In the genomic region with DNA sequence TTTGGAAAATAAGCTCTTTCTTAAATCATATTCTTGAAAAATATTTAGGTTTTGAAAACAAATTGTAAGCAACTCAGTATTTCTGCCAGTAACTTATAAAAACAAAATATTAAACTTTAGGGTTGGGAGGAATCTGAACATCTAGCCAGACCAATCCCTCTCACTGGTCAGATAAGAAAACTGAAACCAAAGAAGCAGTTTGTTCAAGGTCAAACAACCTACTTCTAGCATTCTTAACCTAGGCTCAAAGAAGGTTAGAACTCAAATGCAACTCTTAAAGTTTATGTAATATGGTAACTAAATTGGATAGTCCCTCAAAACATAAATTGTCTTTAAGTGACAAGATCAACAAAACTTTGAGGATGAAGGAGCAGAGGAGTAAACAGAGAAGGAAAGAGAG, we compare ENCODE assay signal across 30 cellular contexts.
"Had no signal": no experiment of that assay in that cellular context is flagged by ENCODE, and none has a peak within 500 bp of the region (broad histone marks: within the 10 kb centered on the region; RNA-seq: fewer than 3 reads in every experiment).

No MANE protein-coding gene starts in this region.

- H3K36me3 ChIP-seq: left lung, lower lobe of right lung, pancreas, prostate gland, suprapubic skin, transverse colon, upper lobe of left lung, vagina had no signal

- H3K9me3 ChIP-seq: left lung, lower lobe of right lung, pancreas, prostate gland, suprapubic skin, transverse colon, upper lobe of left lung, vagina had no signal

- ATAC-seq: left colon; left lung; lower lobe of right lung; naive thymus-derived CD8-positive, alpha-beta T cell; pancreas; right cardiac atrium; sciatic nerve; stimulated activated effector memory CD8-positive, alpha-beta T cell treated with anti-CD3 and anti-CD28 coated beads, Interleukin-12 subunit alpha, Interleukin-12 subunit beta, amount 100 ng/mL, for 72 hours had no signal

- H3K36me3 Mint-ChIP-seq: immature natural killer cell; naive thymus-derived CD8-positive, alpha-beta T cell; stimulated activated effector memory CD8-positive, alpha-beta T cell treated with anti-CD3 and anti-CD28 coated beads, Interleukin-12 subunit alpha, Interleukin-12 subunit beta, amount 100 ng/mL, for 72 hours had no signal

- H3K4me3 Mint-ChIP-seq: immature natural killer cell; naive thymus-derived CD8-positive, alpha-beta T cell; nephron; neural crest cell; stimulated activated effector memory CD8-positive, alpha-beta T cell treated with anti-CD3 and anti-CD28 coated beads, Interleukin-12 subunit alpha, Interleukin-12 subunit beta, amount 100 ng/mL, for 72 hours; stimulated activated naive CD8-positive, alpha-beta T cell treated with anti-CD3 and anti-CD28 coated beads, Interleukin-15, Interleukin-2, amounts not matched to agents 100 ng/mL and 50 ng/mL, for 24 hours had no signal

- H3K27me3 ChIP-seq: left lung, suprapubic skin, transverse colon, upper lobe of left lung, vagina had no signal

- H3K27ac Mint-ChIP-seq: immature natural killer cell; naive thymus-derived CD8-positive, alpha-beta T cell; nephron; stimulated activated effector memory CD8-positive, alpha-beta T cell treated with anti-CD3 and anti-CD28 coated beads, Interleukin-12 subunit alpha, Interleukin-12 subunit beta, amount 100 ng/mL, for 72 hours; stimulated activated naive CD8-positive, alpha-beta T cell treated with anti-CD3 and anti-CD28 coated beads, Interleukin-15, Interleukin-2, amounts not matched to agents 100 ng/mL and 50 ng/mL, for 24 hours had no signal

- DNase-seq: immature natural killer cell; kidney; left colon; left lung; lower lobe of right lung; mammary epithelial cell; mesenchymal stem cell; naive thymus-derived CD8-positive, alpha-beta T cell; nucleus accumbens; pancreas; posterior cingulate gyrus; retina; right cardiac atrium; stimulated activated CD4-positive, alpha-beta T cell treated with anti-CD3 and anti-CD28 coated beads, Interleukin-12 subunit alpha, Interleukin-12 subunit beta, amount 100 ng/mL, for 4 hours; stimulated activated CD4-positive, alpha-beta T cell treated with anti-CD3 and anti-CD28 coated beads, Interleukin-15, amount 100 ng/mL, for 24 hours; stimulated activated CD4-positive, alpha-beta T cell treated with anti-CD3 and anti-CD28 coated beads, Interleukin-2, amount 100 ng/mL, for 24 hours; stimulated activated CD4-positive, alpha-beta T cell treated with anti-CD3 and anti-CD28 coated beads, Interleukin-4, amount 100 ng/mL, for 1 hour; stimulated activated naive CD4-positive, alpha-beta T cell; transverse colon; upper lobe of left lung had no signal

- FAIRE-seq: islet of Langerhans, kidney, pancreas had no signal

- H3K4me1 Mint-ChIP-seq: immature natural killer cell; naive thymus-derived CD8-positive, alpha-beta T cell; stimulated activated effector memory CD8-positive, alpha-beta T cell treated with anti-CD3 and anti-CD28 coated beads, Interleukin-12 subunit alpha, Interleukin-12 subunit beta, amount 100 ng/mL, for 72 hours had no signal

- H3K27ac ChIP-seq: left lung, lower lobe of right lung, pancreas, prostate gland, skin epidermis, suprapubic skin, transverse colon, upper lobe of left lung, vagina had no signal

- H3K4me1 ChIP-seq: left lung, lower lobe of right lung, prostate gland, suprapubic skin, upper lobe of left lung, vagina had no signal

- H3K9me3 Mint-ChIP-seq: naive thymus-derived CD8-positive, alpha-beta T cell; nephron; neural crest cell; stimulated activated effector memory CD8-positive, alpha-beta T cell treated with anti-CD3 and anti-CD28 coated beads, Interleukin-12 subunit alpha, Interleukin-12 subunit beta, amount 100 ng/mL, for 72 hours; stimulated activated naive CD8-positive, alpha-beta T cell treated with anti-CD3 and anti-CD28 coated beads, Interleukin-15, Interleukin-2, amounts not matched to agents 100 ng/mL and 50 ng/mL, for 24 hours had no signal

- H3K4me3 ChIP-seq: left lung, lower lobe of right lung, pancreas, prostate gland, skin epidermis, suprapubic skin, transverse colon, upper lobe of left lung, vagina had no signal
